Comparison of ENCODE assay signal across 1 cellular context in genomic region chr7:11831383-11831726, GRCh38.
TF ChIP-seq lines count a peak whose summit lies in the region.

No MANE protein-coding gene starts in this region.

TF ChIP-seq in WTC11, 78 proteins besides CTCF, POLR2A, EP300 and RAD21 (continued from another document):
- TF ChIP-seq, protein P1, sequence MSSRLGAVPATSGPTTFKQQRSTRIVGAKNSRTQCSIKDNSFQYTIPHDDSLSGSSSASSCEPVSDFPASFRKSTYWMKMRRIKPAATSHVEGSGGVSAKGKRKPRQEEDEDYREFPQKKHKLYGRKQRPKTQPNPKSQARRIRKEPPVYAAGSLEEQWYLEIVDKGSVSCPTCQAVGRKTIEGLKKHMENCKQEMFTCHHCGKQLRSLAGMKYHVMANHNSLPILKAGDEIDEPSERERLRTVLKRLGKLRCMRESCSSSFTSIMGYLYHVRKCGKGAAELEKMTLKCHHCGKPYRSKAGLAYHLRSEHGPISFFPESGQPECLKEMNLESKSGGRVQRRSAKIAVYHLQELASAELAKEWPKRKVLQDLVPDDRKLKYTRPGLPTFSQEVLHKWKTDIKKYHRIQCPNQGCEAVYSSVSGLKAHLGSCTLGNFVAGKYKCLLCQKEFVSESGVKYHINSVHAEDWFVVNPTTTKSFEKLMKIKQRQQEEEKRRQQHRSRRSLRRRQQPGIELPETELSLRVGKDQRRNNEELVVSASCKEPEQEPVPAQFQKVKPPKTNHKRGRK (CRISPR knock-in tag; IDR thresholded peaks at IDR 0.05; ENCODE audit: borderline replicate concordance) = no peak
- TF ChIP-seq IRF1 (CRISPR knock-in tag; IDR thresholded peaks at IDR 0.05) = no peak
- no peak for TF ChIP-seq CREB1 (CRISPR knock-in tag; IDR thresholded peaks at IDR 0.05)
- TF ChIP-seq, protein P2, sequence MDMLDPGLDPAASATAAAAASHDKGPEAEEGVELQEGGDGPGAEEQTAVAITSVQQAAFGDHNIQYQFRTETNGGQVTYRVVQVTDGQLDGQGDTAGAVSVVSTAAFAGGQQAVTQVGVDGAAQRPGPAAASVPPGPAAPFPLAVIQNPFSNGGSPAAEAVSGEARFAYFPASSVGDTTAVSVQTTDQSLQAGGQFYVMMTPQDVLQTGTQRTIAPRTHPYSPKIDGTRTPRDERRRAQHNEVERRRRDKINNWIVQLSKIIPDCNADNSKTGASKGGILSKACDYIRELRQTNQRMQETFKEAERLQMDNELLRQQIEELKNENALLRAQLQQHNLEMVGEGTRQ (CRISPR knock-in tag; IDR thresholded peaks at IDR 0.05) = no peak
- no peak for TF ChIP-seq ZNF219 (CRISPR knock-in tag; IDR thresholded peaks at IDR 0.05; ENCODE audit: borderline replicate concordance)
- TF ChIP-seq, protein P3, sequence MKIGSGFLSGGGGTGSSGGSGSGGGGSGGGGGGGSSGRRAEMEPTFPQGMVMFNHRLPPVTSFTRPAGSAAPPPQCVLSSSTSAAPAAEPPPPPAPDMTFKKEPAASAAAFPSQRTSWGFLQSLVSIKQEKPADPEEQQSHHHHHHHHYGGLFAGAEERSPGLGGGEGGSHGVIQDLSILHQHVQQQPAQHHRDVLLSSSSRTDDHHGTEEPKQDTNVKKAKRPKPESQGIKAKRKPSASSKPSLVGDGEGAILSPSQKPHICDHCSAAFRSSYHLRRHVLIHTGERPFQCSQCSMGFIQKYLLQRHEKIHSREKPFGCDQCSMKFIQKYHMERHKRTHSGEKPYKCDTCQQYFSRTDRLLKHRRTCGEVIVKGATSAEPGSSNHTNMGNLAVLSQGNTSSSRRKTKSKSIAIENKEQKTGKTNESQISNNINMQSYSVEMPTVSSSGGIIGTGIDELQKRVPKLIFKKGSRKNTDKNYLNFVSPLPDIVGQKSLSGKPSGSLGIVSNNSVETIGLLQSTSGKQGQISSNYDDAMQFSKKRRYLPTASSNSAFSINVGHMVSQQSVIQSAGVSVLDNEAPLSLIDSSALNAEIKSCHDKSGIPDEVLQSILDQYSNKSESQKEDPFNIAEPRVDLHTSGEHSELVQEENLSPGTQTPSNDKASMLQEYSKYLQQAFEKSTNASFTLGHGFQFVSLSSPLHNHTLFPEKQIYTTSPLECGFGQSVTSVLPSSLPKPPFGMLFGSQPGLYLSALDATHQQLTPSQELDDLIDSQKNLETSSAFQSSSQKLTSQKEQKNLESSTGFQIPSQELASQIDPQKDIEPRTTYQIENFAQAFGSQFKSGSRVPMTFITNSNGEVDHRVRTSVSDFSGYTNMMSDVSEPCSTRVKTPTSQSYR (CRISPR knock-in tag; IDR thresholded peaks at IDR 0.05) = no peak
